In genomic region chr7:13016036-13016581, GRCh38 we compare ENCODE assay signal across 27 cellular contexts.
A peak's percentile ranks its signal among the peaks of the same experiment; 100 is the strongest.
DNase-seq lines count a peak whose midpoint lies in the region; FAIRE-seq and TF ChIP-seq lines count a peak whose summit lies in the region.
"Had no signal": no experiment of that assay in that cellular context is flagged by ENCODE, and none has a peak within 500 bp of the region (broad histone marks: within the 10 kb centered on the region; RNA-seq: fewer than 3 reads in every experiment).

No MANE protein-coding gene starts in this region.

- no peaks in the 10 kb centered on the region for H3K9me3 ChIP-seq in hepatocyte (ENCODE audit: low read depth)
- H3K9me3 ChIP-seq in smooth muscle cell (replicated peaks; ENCODE audit: low read depth), result no peaks in the 10 kb centered on the region
- no peaks in the 10 kb centered on the region for H3K9me3 ChIP-seq in Peyer's patch
- H3K9me3 ChIP-seq: BLaER1 treated with 17β-estradiol and CSF1 and Interleukin-3, amounts not matched to agents 10 nM and 100 nM; body of pancreas; psoas muscle; sigmoid colon had no signal

- H3K27me3 ChIP-seq in hepatocyte (no peaks in the 10 kb centered on the region), smooth muscle cell (ENCODE audit: low read depth) (no peaks in the 10 kb centered on the region), Peyer's patch (no peaks in the 10 kb centered on the region)
- H3K27me3 ChIP-seq: BLaER1 treated with 17β-estradiol and CSF1 and Interleukin-3, amounts not matched to agents 10 nM and 100 nM; body of pancreas; sigmoid colon had no signal

- no peak overlapping the region for H3K9ac ChIP-seq in smooth muscle cell (ENCODE audit: low read depth)
- H3K9ac ChIP-seq: BLaER1 treated with 17β-estradiol and CSF1 and Interleukin-3, amounts not matched to agents 10 nM and 100 nM had no signal

- no peaks in the 10 kb centered on the region for H3K79me2 ChIP-seq in hepatocyte
- H3K79me2 ChIP-seq in smooth muscle cell (ENCODE audit: low read depth), result no peaks in the 10 kb centered on the region

- WGBS in hepatocyte (ENCODE audit: low lambda C conversion rate, missing lambda C conversion rate), result 93% methylated on average over 11 of the region's 11 CpGs
- 95% methylated on average over 11 of the region's 11 CpGs for WGBS in smooth muscle cell (ENCODE audit: low lambda C conversion rate)

- peak overlapping the region; percentile 74 for H3K27ac ChIP-seq in angular gyrus (ENCODE audit: low read depth, low read length)
- H3K27ac ChIP-seq in hepatocyte, result peak overlapping the region; percentile 65
- H3K27ac ChIP-seq in smooth muscle cell (ENCODE audit: low read depth), result peak overlapping the region; percentile 94
- no peak overlapping the region for H3K27ac ChIP-seq in Peyer's patch
- H3K27ac ChIP-seq: BLaER1 treated with 17β-estradiol and CSF1 and Interleukin-3, amounts not matched to agents 10 nM and 100 nM; body of pancreas; psoas muscle; sigmoid colon had no signal

- no peak overlapping the region for H3K4me3 ChIP-seq in hepatocyte
- no peak overlapping the region for H3K4me3 ChIP-seq in smooth muscle cell
- no peak overlapping the region for H3K4me3 ChIP-seq in Peyer's patch
- H3K4me3 ChIP-seq: BLaER1 treated with 17β-estradiol and CSF1 and Interleukin-3, amounts not matched to agents 10 nM and 100 nM; body of pancreas; psoas muscle; sigmoid colon had no signal

- no peak overlapping the region for H3K27ac Mint-ChIP-seq in activated T-cell treated with anti-CD3 and anti-CD28 coated beads, Interleukin-2, amount 50 U/mL, for 24 hours
- H3K27ac Mint-ChIP-seq: activated CD4-positive, alpha-beta memory T cell treated with anti-CD3 and anti-CD28 coated beads for 36 hours; activated naive CD4-positive, alpha-beta T cell treated with anti-CD3 and anti-CD28 coated beads for 36 hours; HFFc6; T-helper 2 cell treated with Interferon-gamma antibody and Interleukin-4, amounts not matched to agents 5 μg/mL and 100 μg/mL, for 36 hours had no signal

- FAIRE-seq in D721Med (lab: Jason Lieb, UNC), result no peak
- FAIRE-seq: G401.6 had no signal

- H3K4me1 ChIP-seq in hepatocyte (ENCODE audit: insufficient read depth) (peaks cover 8% of the 10 kb centered on the region), smooth muscle cell (ENCODE audit: low read depth) (peaks cover 44% of the 10 kb centered on the region), Peyer's patch (peaks cover 0 to 8% (median 0%) of the 10 kb centered on the region in 4 donors)
- H3K4me1 ChIP-seq: BLaER1 treated with 17β-estradiol and CSF1 and Interleukin-3, amounts not matched to agents 10 nM and 100 nM; body of pancreas; psoas muscle had no signal

- no peaks in the 10 kb centered on the region for H3K36me3 ChIP-seq in hepatocyte (replicated peaks; ENCODE audit: insufficient read depth, low read depth)
- H3K36me3 ChIP-seq in smooth muscle cell (ENCODE audit: low read depth), result no peaks in the 10 kb centered on the region
- H3K36me3 ChIP-seq in Peyer's patch, result no peaks in the 10 kb centered on the region
- H3K36me3 ChIP-seq: BLaER1 treated with 17β-estradiol and CSF1 and Interleukin-3, amounts not matched to agents 10 nM and 100 nM; sigmoid colon had no signal

- no peak overlapping the region for H3K4me3 Mint-ChIP-seq in activated T-cell treated with anti-CD3 and anti-CD28 coated beads, Interleukin-2, amount 50 U/mL, for 24 hours
- H3K4me3 Mint-ChIP-seq: activated CD4-positive, alpha-beta memory T cell treated with anti-CD3 and anti-CD28 coated beads for 36 hours; activated naive CD4-positive, alpha-beta T cell treated with anti-CD3 and anti-CD28 coated beads for 36 hours; HFFc6; T-helper 2 cell treated with Interferon-gamma antibody and Interleukin-4, amounts not matched to agents 5 μg/mL and 100 μg/mL, for 36 hours; type B pancreatic cell had no signal

- peaks cover 6% of the 10 kb centered on the region for H3F3A ChIP-seq in smooth muscle cell (ENCODE audit: low read depth)

- no peaks in the 10 kb centered on the region for H4K20me1 ChIP-seq in hepatocyte (ENCODE audit: insufficient read depth, poor library complexity, severe bottlenecking)
- no peaks in the 10 kb centered on the region for H4K20me1 ChIP-seq in smooth muscle cell (ENCODE audit: low read depth)
- H4K20me1 ChIP-seq: BLaER1 treated with 17β-estradiol and CSF1 and Interleukin-3, amounts not matched to agents 10 nM and 100 nM had no signal

- H3K27me3 Mint-ChIP-seq in activated T-cell treated with anti-CD3 and anti-CD28 coated beads, Interleukin-2, amount 50 U/mL, for 24 hours, result peaks cover 7% of the 10 kb centered on the region
- H3K27me3 Mint-ChIP-seq: type B pancreatic cell had no signal

- peak overlapping the region; percentile 67 for H3K4me2 ChIP-seq in hepatocyte
- no peak overlapping the region for H3K4me2 ChIP-seq in smooth muscle cell
- H3K4me2 ChIP-seq: BLaER1 treated with 17β-estradiol and CSF1 and Interleukin-3, amounts not matched to agents 10 nM and 100 nM had no signal

- peaks cover 2% of the 10 kb centered on the region for H3K9me3 Mint-ChIP-seq in activated T-cell treated with anti-CD3 and anti-CD28 coated beads, Interleukin-2, amount 50 U/mL, for 24 hours
- H3K9me3 Mint-ChIP-seq: activated CD4-positive, alpha-beta memory T cell treated with anti-CD3 and anti-CD28 coated beads for 36 hours; T-helper 2 cell treated with Interferon-gamma antibody and Interleukin-4, amounts not matched to agents 5 μg/mL and 100 μg/mL, for 36 hours had no signal

- H2AFZ ChIP-seq in hepatocyte (no peak overlapping the region), smooth muscle cell (ENCODE audit: low read depth) (no peak overlapping the region)

- TF ChIP-seq CTCF in hepatocyte (IDR thresholded peaks at IDR 0.05; ENCODE audit: poor library complexity) (no peak), smooth muscle cell (IDR thresholded peaks at IDR 0.05; ENCODE audit: borderline replicate concordance, insufficient read depth, poor library complexity, severe bottlenecking) (no peak), D721Med (IDR thresholded peaks at IDR 0.05; ENCODE audit: insufficient read depth, missing control alignments) (no peak), Peyer's patch (IDR thresholded peaks at IDR 0.05) (no peak)

- DNase-seq in HCEC 1CT, result peak; percentile 10
- no peak for DNase-seq in hepatocyte (ENCODE audit: low spot score)
- DNase-seq in smooth muscle cell (lab: John Stamatoyannopoulos, UW; ENCODE audit: unreplicated experiment), result no peak
- DNase-seq in D721Med (ENCODE audit: insufficient read length, low spot score), result no peak
- no peak for DNase-seq in activated T-cell treated with anti-CD3 and anti-CD28 coated beads, Interleukin-2, amount 50 U/mL, for 24 hours
- no peak for DNase-seq in Peyer's patch
- DNase-seq: activated CD4-positive, alpha-beta memory T cell treated with anti-CD3 and anti-CD28 coated beads for 36 hours; activated CD4-positive, alpha-beta T cell treated with anti-CD3 and anti-CD28 coated beads for 1 hour; activated CD8-positive, alpha-beta memory T cell treated with anti-CD3 and anti-CD28 coated beads, Interleukin-2, amount 50 U/mL, for 4 hours; activated naive CD4-positive, alpha-beta T cell treated with anti-CD3 and anti-CD28 coated beads for 36 hours; body of pancreas; HFFc6; left colon; MV-4-11; NCI-H1436; NCI-H2107; NCI-H345; occipital lobe; psoas muscle; SIG-M5; sigmoid colon; stimulated activated CD4-positive, alpha-beta T cell treated with anti-CD3 and anti-CD28 coated beads, Interleukin-4, amount 100 ng/mL, for 1 hour had no signal

- H3K4me1 Mint-ChIP-seq in activated T-cell treated with anti-CD3 and anti-CD28 coated beads, Interleukin-2, amount 50 U/mL, for 24 hours (ENCODE audit: low read depth), result no peaks in the 10 kb centered on the region

- TF ChIP-seq POLR2A in Peyer's patch (IDR thresholded peaks at IDR 0.05), result no peak

- H3K36me3 Mint-ChIP-seq in activated T-cell treated with anti-CD3 and anti-CD28 coated beads, Interleukin-2, amount 50 U/mL, for 24 hours (ENCODE audit: low read depth), result no peaks in the 10 kb centered on the region
- H3K36me3 Mint-ChIP-seq: type B pancreatic cell had no signal

- H3K9me2 ChIP-seq in hepatocyte (replicated peaks; ENCODE audit: insufficient read depth), result no peaks in the 10 kb centered on the region

Comparison
In these comparisons a context has a peak if more than half of its experiments do, and no peak if none do; other contexts are left out.
1. H3K27ac ChIP-seq: peak in angular gyrus (single experiment), hepatocyte (single experiment) and smooth muscle cell (single experiment); none in Peyer's patch (0 of 4).